2 cellular contexts compared by ENCODE assay signal in the genomic region with DNA sequence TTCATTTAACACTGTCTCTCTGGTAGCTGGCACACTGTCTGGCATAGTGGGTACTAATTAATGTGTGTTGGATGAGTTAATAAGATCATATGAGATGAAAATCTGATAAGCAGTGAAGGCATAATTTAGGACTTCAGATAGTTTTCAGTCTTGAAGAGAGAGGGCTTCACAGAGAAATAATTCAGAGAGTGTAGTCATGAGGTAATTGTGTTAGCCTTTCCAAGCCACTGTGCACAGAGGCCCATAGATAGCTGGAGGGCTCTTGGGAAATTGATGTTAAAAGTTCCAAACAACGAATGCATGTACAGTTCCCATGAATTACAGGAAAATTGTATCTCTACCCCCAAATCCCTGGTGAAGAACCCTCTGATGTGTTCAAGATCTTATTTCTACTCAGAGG.
TF ChIP-seq lines count a peak whose summit lies in the region.

No MANE protein-coding gene starts in this region.

TF ChIP-seq in SK-N-SH, 30 proteins besides CTCF, POLR2A, EP300 and RAD21 (continued from another document):
- TF ChIP-seq, protein P1, sequence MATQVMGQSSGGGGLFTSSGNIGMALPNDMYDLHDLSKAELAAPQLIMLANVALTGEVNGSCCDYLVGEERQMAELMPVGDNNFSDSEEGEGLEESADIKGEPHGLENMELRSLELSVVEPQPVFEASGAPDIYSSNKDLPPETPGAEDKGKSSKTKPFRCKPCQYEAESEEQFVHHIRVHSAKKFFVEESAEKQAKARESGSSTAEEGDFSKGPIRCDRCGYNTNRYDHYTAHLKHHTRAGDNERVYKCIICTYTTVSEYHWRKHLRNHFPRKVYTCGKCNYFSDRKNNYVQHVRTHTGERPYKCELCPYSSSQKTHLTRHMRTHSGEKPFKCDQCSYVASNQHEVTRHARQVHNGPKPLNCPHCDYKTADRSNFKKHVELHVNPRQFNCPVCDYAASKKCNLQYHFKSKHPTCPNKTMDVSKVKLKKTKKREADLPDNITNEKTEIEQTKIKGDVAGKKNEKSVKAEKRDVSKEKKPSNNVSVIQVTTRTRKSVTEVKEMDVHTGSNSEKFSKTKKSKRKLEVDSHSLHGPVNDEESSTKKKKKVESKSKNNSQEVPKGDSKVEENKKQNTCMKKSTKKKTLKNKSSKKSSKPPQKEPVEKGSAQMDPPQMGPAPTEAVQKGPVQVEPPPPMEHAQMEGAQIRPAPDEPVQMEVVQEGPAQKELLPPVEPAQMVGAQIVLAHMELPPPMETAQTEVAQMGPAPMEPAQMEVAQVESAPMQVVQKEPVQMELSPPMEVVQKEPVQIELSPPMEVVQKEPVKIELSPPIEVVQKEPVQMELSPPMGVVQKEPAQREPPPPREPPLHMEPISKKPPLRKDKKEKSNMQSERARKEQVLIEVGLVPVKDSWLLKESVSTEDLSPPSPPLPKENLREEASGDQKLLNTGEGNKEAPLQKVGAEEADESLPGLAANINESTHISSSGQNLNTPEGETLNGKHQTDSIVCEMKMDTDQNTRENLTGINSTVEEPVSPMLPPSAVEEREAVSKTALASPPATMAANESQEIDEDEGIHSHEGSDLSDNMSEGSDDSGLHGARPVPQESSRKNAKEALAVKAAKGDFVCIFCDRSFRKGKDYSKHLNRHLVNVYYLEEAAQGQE (IDR thresholded peaks at IDR 0.05; ENCODE audit: low read depth, low read length), result no peak
- TF ChIP-seq, protein P2, sequence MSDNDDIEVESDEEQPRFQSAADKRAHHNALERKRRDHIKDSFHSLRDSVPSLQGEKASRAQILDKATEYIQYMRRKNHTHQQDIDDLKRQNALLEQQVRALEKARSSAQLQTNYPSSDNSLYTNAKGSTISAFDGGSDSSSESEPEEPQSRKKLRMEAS (IDR thresholded peaks at IDR 0.05; ENCODE audit: low read depth), result no peak
- TF ChIP-seq CHD2 (IDR thresholded peaks at IDR 0.05; ENCODE audit: low read length, partially characterized antibody), result no peak

TF ChIP-seq in SK-N-SH treated with all-trans-retinoic acid at 6 μM for 48 hours, 23 proteins besides CTCF, POLR2A, EP300 and RAD21 (continued from another document):
- no peak for TF ChIP-seq ESRRG (CRISPR knock-in tag; IDR thresholded peaks at IDR 0.05)
- TF ChIP-seq SNAI2 (CRISPR knock-in tag; IDR thresholded peaks at IDR 0.05), result no peak
- TF ChIP-seq, protein P3, sequence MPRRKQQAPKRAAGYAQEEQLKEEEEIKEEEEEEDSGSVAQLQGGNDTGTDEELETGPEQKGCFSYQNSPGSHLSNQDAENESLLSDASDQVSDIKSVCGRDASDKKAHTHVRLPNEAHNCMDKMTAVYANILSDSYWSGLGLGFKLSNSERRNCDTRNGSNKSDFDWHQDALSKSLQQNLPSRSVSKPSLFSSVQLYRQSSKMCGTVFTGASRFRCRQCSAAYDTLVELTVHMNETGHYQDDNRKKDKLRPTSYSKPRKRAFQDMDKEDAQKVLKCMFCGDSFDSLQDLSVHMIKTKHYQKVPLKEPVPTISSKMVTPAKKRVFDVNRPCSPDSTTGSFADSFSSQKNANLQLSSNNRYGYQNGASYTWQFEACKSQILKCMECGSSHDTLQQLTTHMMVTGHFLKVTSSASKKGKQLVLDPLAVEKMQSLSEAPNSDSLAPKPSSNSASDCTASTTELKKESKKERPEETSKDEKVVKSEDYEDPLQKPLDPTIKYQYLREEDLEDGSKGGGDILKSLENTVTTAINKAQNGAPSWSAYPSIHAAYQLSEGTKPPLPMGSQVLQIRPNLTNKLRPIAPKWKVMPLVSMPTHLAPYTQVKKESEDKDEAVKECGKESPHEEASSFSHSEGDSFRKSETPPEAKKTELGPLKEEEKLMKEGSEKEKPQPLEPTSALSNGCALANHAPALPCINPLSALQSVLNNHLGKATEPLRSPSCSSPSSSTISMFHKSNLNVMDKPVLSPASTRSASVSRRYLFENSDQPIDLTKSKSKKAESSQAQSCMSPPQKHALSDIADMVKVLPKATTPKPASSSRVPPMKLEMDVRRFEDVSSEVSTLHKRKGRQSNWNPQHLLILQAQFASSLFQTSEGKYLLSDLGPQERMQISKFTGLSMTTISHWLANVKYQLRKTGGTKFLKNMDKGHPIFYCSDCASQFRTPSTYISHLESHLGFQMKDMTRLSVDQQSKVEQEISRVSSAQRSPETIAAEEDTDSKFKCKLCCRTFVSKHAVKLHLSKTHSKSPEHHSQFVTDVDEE (CRISPR knock-in tag; IDR thresholded peaks at IDR 0.05), result no peak
- no peak for TF ChIP-seq ZFP3 (CRISPR knock-in tag; IDR thresholded peaks at IDR 0.05)
- no peak for TF ChIP-seq BACH2 (CRISPR knock-in tag; IDR thresholded peaks at IDR 0.05; ENCODE audit: borderline replicate concordance)
- TF ChIP-seq ZNF70 (CRISPR knock-in tag; IDR thresholded peaks at IDR 0.05), result no peak
- no peak for TF ChIP-seq RARB (CRISPR knock-in tag; IDR thresholded peaks at IDR 0.05)
- TF ChIP-seq, protein P4, sequence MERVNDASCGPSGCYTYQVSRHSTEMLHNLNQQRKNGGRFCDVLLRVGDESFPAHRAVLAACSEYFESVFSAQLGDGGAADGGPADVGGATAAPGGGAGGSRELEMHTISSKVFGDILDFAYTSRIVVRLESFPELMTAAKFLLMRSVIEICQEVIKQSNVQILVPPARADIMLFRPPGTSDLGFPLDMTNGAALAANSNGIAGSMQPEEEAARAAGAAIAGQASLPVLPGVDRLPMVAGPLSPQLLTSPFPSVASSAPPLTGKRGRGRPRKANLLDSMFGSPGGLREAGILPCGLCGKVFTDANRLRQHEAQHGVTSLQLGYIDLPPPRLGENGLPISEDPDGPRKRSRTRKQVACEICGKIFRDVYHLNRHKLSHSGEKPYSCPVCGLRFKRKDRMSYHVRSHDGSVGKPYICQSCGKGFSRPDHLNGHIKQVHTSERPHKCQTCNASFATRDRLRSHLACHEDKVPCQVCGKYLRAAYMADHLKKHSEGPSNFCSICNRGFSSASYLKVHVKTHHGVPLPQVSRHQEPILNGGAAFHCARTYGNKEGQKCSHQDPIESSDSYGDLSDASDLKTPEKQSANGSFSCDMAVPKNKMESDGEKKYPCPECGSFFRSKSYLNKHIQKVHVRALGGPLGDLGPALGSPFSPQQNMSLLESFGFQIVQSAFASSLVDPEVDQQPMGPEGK (CRISPR knock-in tag; IDR thresholded peaks at IDR 0.05; ENCODE audit: borderline replicate concordance), result no peak
